Comparison of ENCODE assay signal across 17 cellular contexts in genomic region chr1:154759793-154760192, GRCh38.
DNase-seq lines count a peak whose midpoint lies in the region; ATAC-seq, FAIRE-seq and TF ChIP-seq lines count a peak whose summit lies in the region.
"Had no signal": no experiment of that assay in that cellular context is flagged by ENCODE, and none has a peak within 500 bp of the region (broad histone marks: within the 10 kb centered on the region; RNA-seq: fewer than 3 reads in every experiment).

No MANE protein-coding gene starts in this region.

- peaks cover 1% of the 10 kb centered on the region for H3K36me3 Mint-ChIP-seq in activated CD8-positive, alpha-beta memory T cell treated with anti-CD3 and anti-CD28 coated beads, Interleukin-2, amount 10 ng/mL, durations not matched to agents 7 days and 5 days
- peaks cover 2% of the 10 kb centered on the region for H3K36me3 Mint-ChIP-seq in central memory CD8-positive, alpha-beta T cell (ENCODE audit: insufficient read depth)

- no peak overlapping the region for H2AFZ ChIP-seq in Karpas-422 (ENCODE audit: low read length)

- no peak overlapping the region for H3K9ac ChIP-seq in BLaER1 treated with 17β-estradiol and CSF1 and Interleukin-3, amounts not matched to agents 10 nM and 100 nM
- H3K9ac ChIP-seq in Karpas-422 (ENCODE audit: low read length): no peak overlapping the region
- H3K9ac ChIP-seq: KMS-11 had no signal

- FAIRE-seq in GM12892 (lab: Jason Lieb, UNC): no peak
- FAIRE-seq: endometrium had no signal

- peak overlapping the region; percentile 23 for H3K4me3 Mint-ChIP-seq in activated CD8-positive, alpha-beta memory T cell treated with anti-CD3 and anti-CD28 coated beads, Interleukin-2, amount 10 ng/mL, durations not matched to agents 7 days and 5 days
- no peak overlapping the region for H3K4me3 Mint-ChIP-seq in central memory CD8-positive, alpha-beta T cell

- ATAC-seq in activated CD8-positive, alpha-beta memory T cell treated with anti-CD3 and anti-CD28 coated beads, Interleukin-2, amount 10 ng/mL, durations not matched to agents 7 days and 5 days: no peak
- ATAC-seq in central memory CD8-positive, alpha-beta T cell (replicated peaks; ENCODE audit: extremely low read depth, poor library complexity, severe bottlenecking): no peak

- peaks cover 43% of the 10 kb centered on the region for H3K4me1 Mint-ChIP-seq in activated CD8-positive, alpha-beta memory T cell treated with anti-CD3 and anti-CD28 coated beads, Interleukin-2, amount 10 ng/mL, durations not matched to agents 7 days and 5 days
- peaks cover 18% of the 10 kb centered on the region for H3K4me1 Mint-ChIP-seq in central memory CD8-positive, alpha-beta T cell

- H3K79me2 ChIP-seq in Karpas-422 (ENCODE audit: low read length): peaks cover 3% of the 10 kb centered on the region; the same call in 1 of the 2 replicates

- H3K27ac Mint-ChIP-seq in activated CD8-positive, alpha-beta memory T cell treated with anti-CD3 and anti-CD28 coated beads, Interleukin-2, amount 10 ng/mL, durations not matched to agents 7 days and 5 days: peak overlapping the region; percentile 55
- peak overlapping the region; percentile 72 for H3K27ac Mint-ChIP-seq in central memory CD8-positive, alpha-beta T cell (ENCODE audit: low read depth)

- H3K27me3 ChIP-seq in BLaER1 treated with 17β-estradiol and CSF1 and Interleukin-3, amounts not matched to agents 10 nM and 100 nM: peaks cover 14 to 36% (median 28%) of the 10 kb centered on the region in 11 experiments
- H3K27me3 ChIP-seq in Karpas-422 (ENCODE audit: low read length): no peaks in the 10 kb centered on the region

- H4K20me1 ChIP-seq in BLaER1 treated with 17β-estradiol and CSF1 and Interleukin-3, amounts not matched to agents 10 nM and 100 nM: no peaks in the 10 kb centered on the region
- H4K20me1 ChIP-seq in Karpas-422 (ENCODE audit: insufficient read depth, low read depth, low read length): no peaks in the 10 kb centered on the region

- no peak overlapping the region for H3K4me3 ChIP-seq in BLaER1 treated with 17β-estradiol and CSF1 and Interleukin-3, amounts not matched to agents 10 nM and 100 nM
- H3K4me3 ChIP-seq in Karpas-422 (ENCODE audit: low read length): no peak overlapping the region

- CTCF ChIA-PET in activated CD8-positive, alpha-beta memory T cell treated with anti-CD3 and anti-CD28 coated beads, Interleukin-2, amount 10 ng/mL, durations not matched to agents 7 days and 5 days (lab: Charles Lee): interaction anchor here (0.7 to 3.2 kb wide), 22 partner anchors 11 to 280 kb away, joined by 3 to 29 read pairs (median 4); no protein-coding TSS in a partner anchor

- TF ChIP-seq POLR2A in GM12892 (IDR thresholded peaks at IDR 0.05; ENCODE audit: low read depth, low read length): no peak

- peaks cover 8 to 29% (median 18%) of the 10 kb centered on the region in 10 experiments for H3K4me1 ChIP-seq in BLaER1 treated with 17β-estradiol and CSF1 and Interleukin-3, amounts not matched to agents 10 nM and 100 nM
- H3K4me1 ChIP-seq in Karpas-422 (ENCODE audit: low read length): no peaks in the 10 kb centered on the region
- H3K4me1 ChIP-seq: colonic mucosa had no signal

- no peak overlapping the region for H3K27ac ChIP-seq in BLaER1 treated with 17β-estradiol and CSF1 and Interleukin-3, amounts not matched to agents 10 nM and 100 nM
- H3K27ac ChIP-seq in Karpas-422 (ENCODE audit: low read length): no peak overlapping the region
- H3K27ac ChIP-seq: brain microvascular endothelial cell, colonic mucosa, KMS-11, neutrophil, RWPE1 had no signal

- H3K36me3 ChIP-seq in BLaER1 treated with 17β-estradiol and CSF1 and Interleukin-3, amounts not matched to agents 10 nM and 100 nM: no peaks in the 10 kb centered on the region
- H3K36me3 ChIP-seq in Karpas-422 (ENCODE audit: insufficient read depth, low read length): peaks cover 8% of the 10 kb centered on the region; the same call in 1 of the 2 replicates
- H3K36me3 ChIP-seq: brain microvascular endothelial cell, colonic mucosa, left lung, neutrophil had no signal

- no peaks in the 10 kb centered on the region for H3K9me3 Mint-ChIP-seq in activated CD8-positive, alpha-beta memory T cell treated with anti-CD3 and anti-CD28 coated beads, Interleukin-2, amount 10 ng/mL, durations not matched to agents 7 days and 5 days (ENCODE audit: low read depth)
- H3K9me3 Mint-ChIP-seq in central memory CD8-positive, alpha-beta T cell: no peaks in the 10 kb centered on the region

- peak overlapping the region; percentile 50 to 81 (median 75); a peak in 19 of 22 replicates for H3K4me2 ChIP-seq in BLaER1 treated with 17β-estradiol and CSF1 and Interleukin-3, amounts not matched to agents 10 nM and 100 nM
- no peak overlapping the region for H3K4me2 ChIP-seq in Karpas-422 (ENCODE audit: low read depth, low read length, poor library complexity, severe bottlenecking)
- H3K4me2 ChIP-seq: KMS-11 had no signal

- no peaks in the 10 kb centered on the region for H3K9me2 ChIP-seq in Karpas-422 (replicated peaks; ENCODE audit: insufficient read depth, low read length)

- peaks cover 43% of the 10 kb centered on the region for H3K27me3 Mint-ChIP-seq in activated CD8-positive, alpha-beta memory T cell treated with anti-CD3 and anti-CD28 coated beads, Interleukin-2, amount 10 ng/mL, durations not matched to agents 7 days and 5 days
- peaks cover 27% of the 10 kb centered on the region for H3K27me3 Mint-ChIP-seq in central memory CD8-positive, alpha-beta T cell

- peaks cover 0 to 12% (median 8%) of the 10 kb centered on the region in 11 experiments; a peak in 17 of 22 replicates for H3K9me3 ChIP-seq in BLaER1 treated with 17β-estradiol and CSF1 and Interleukin-3, amounts not matched to agents 10 nM and 100 nM (replicated peaks in 1 of 11)
- no peaks in the 10 kb centered on the region for H3K9me3 ChIP-seq in Karpas-422 (ENCODE audit: low read length)
- H3K9me3 ChIP-seq: colonic mucosa, left lung, neutrophil had no signal

- DNase-seq in activated CD8-positive, alpha-beta memory T cell treated with anti-CD3 and anti-CD28 coated beads, Interleukin-2, amount 10 ng/mL, durations not matched to agents 7 days and 5 days: no peak
- no peak for DNase-seq in activated CD8-positive, alpha-beta memory T cell treated with anti-CD3 and anti-CD28 coated beads for 24 hours
- DNase-seq in NCI-H526 (lab: John Stamatoyannopoulos, UW) (peak; percentile 25 to 70), HCEC 1CT (no peak), GM12892 (ENCODE audit: insufficient read length) (no peak), Karpas-422 (no peak)
- DNase-seq in central memory CD8-positive, alpha-beta T cell (ENCODE audit: low spot score in 2 of 2): no peak
- DNase-seq: brain microvascular endothelial cell, NCI-H1048, NCI-H446 had no signal

Comparison
In these comparisons a context has a peak if more than half of its experiments do, and no peak if none do; other contexts are left out.
1. DNase-seq: peak in NCI-H526 (2 of 2); none in activated CD8-positive, alpha-beta memory T cell treated with anti-CD3 and anti-CD28 coated beads, Interleukin-2, amount 10 ng/mL, durations not matched to agents 7 days and 5 days (single experiment), activated CD8-positive, alpha-beta memory T cell treated with anti-CD3 and anti-CD28 coated beads for 24 hours (single experiment), central memory CD8-positive, alpha-beta T cell (0 of 2), HCEC 1CT (single experiment), GM12892 (single experiment) and Karpas-422 (single experiment).